Comparison of ENCODE assay signal across 16 cellular contexts in the genomic region with DNA sequence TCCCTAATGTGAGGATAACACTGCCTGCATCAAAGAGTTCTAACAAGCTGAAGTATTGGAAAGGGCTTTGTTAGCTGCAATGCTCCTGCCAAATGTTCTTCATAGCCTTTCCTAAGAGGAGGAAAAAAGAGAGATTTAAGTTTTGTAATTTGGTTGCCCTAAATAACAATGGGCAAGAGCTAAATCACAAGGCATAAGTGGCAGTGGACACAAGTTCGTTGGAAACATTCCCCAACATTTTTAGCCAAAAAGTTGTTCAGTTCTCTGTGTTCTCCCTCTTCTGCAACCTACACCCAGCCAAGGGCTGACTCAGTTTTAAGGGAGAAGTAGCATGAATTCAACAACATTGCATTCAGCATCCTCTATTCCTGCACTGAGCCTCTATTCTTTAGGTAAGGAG. TPM values are rescaled to one million over a fixed set of nuclear protein-coding genes. Genes with fewer than 3 reads are reported as not detected.
"Had no signal": no experiment of that assay in that cellular context is flagged by ENCODE, and none has a peak within 500 bp of the region (broad histone marks: within the 10 kb centered on the region; RNA-seq: fewer than 3 reads in every experiment).

No MANE protein-coding gene starts in this region.

- H3K27ac Mint-ChIP-seq: activated CD4-positive, alpha-beta memory T cell treated with anti-CD3 and anti-CD28 coated beads, Interleukin-2, amount 10 ng/mL, durations not matched to agents 7 days and 5 days; activated CD4-positive, alpha-beta T cell treated with anti-CD3 and anti-CD28 coated beads for 36 hours; activated T-cell treated with anti-CD3 and anti-CD28 coated beads, Interleukin-2, amount 50 U/mL, for 72 hours; effector memory CD8-positive, alpha-beta T cell; memory B cell; nephron had no signal

- H3K9me3 Mint-ChIP-seq: activated CD4-positive, alpha-beta memory T cell treated with anti-CD3 and anti-CD28 coated beads, Interleukin-2, amount 10 ng/mL, durations not matched to agents 7 days and 5 days; activated T-cell treated with anti-CD3 and anti-CD28 coated beads, Interleukin-2, amount 50 U/mL, for 72 hours; effector memory CD8-positive, alpha-beta T cell; memory B cell; nephron had no signal

- H3K4me3 Mint-ChIP-seq: activated CD4-positive, alpha-beta memory T cell treated with anti-CD3 and anti-CD28 coated beads, Interleukin-2, amount 10 ng/mL, durations not matched to agents 7 days and 5 days; activated CD4-positive, alpha-beta T cell treated with anti-CD3 and anti-CD28 coated beads for 36 hours; activated T-cell treated with anti-CD3 and anti-CD28 coated beads, Interleukin-2, amount 50 U/mL, for 72 hours; effector memory CD8-positive, alpha-beta T cell; memory B cell; nephron had no signal

- H3K27me3 ChIP-seq: heart left ventricle, stomach, transverse colon had no signal

- DNase-seq: activated CD4-positive, alpha-beta memory T cell treated with anti-CD3 and anti-CD28 coated beads, Interleukin-2, amount 10 ng/mL, durations not matched to agents 7 days and 5 days; activated CD4-positive, alpha-beta T cell treated with anti-CD3 and anti-CD28 coated beads for 36 hours; activated T-cell treated with anti-CD3 and anti-CD28 coated beads, Interleukin-2, amount 50 U/mL, for 72 hours; cortex of kidney; effector memory CD8-positive, alpha-beta T cell; foreskin fibroblast; heart left ventricle; stimulated activated CD4-positive, alpha-beta T cell treated with anti-CD3 and anti-CD28 coated beads, Interleukin-15, amount 100 ng/mL, for 24 hours; stimulated activated CD4-positive, alpha-beta T cell treated with anti-CD3 and anti-CD28 coated beads, Interleukin-4, amount 100 ng/mL, for 4 hours; stomach; transverse colon; WERI-Rb-1 had no signal

- H3K4me1 Mint-ChIP-seq: activated CD4-positive, alpha-beta memory T cell treated with anti-CD3 and anti-CD28 coated beads, Interleukin-2, amount 10 ng/mL, durations not matched to agents 7 days and 5 days; activated CD4-positive, alpha-beta T cell treated with anti-CD3 and anti-CD28 coated beads for 36 hours; memory B cell; nephron had no signal

- H3K4me1 ChIP-seq: transverse colon had no signal

- H3K9me3 ChIP-seq: heart left ventricle, stomach, transverse colon had no signal

- ATAC-seq: activated CD4-positive, alpha-beta T cell treated with anti-CD3 and anti-CD28 coated beads for 36 hours; activated T-cell treated with anti-CD3 and anti-CD28 coated beads, Interleukin-2, amount 50 U/mL, for 72 hours; effector memory CD8-positive, alpha-beta T cell; heart left ventricle; left lobe of liver had no signal

- H3K4me3 ChIP-seq: heart left ventricle, stomach, transverse colon had no signal

- H3K36me3 Mint-ChIP-seq: memory B cell had no signal

- H3K27me3 Mint-ChIP-seq: activated CD4-positive, alpha-beta memory T cell treated with anti-CD3 and anti-CD28 coated beads, Interleukin-2, amount 10 ng/mL, durations not matched to agents 7 days and 5 days; activated CD4-positive, alpha-beta T cell treated with anti-CD3 and anti-CD28 coated beads for 36 hours; memory B cell had no signal

- H3K36me3 ChIP-seq: heart left ventricle, stomach, transverse colon, WERI-Rb-1 had no signal

- H3K27ac ChIP-seq: epithelial cell of prostate, heart left ventricle, stomach, transverse colon, WERI-Rb-1 had no signal

RNA-seq across cellular contexts. Expression of a gene that starts 51.5 kb away (rescaled TPM):
- total RNA-seq: activated CD4-positive, alpha-beta memory T cell treated with anti-CD3 and anti-CD28 coated beads, Interleukin-2, amount 10 ng/mL, durations not matched to agents 7 days and 5 days; activated T-cell treated with anti-CD3 and anti-CD28 coated beads, Interleukin-2, amount 50 U/mL, for 72 hours had no signal
